In genomic region chr7:135664046-135664589, GRCh38 we compare ENCODE assay signal across 1 cellular context.
TF ChIP-seq lines count a peak whose summit lies in the region.

No MANE protein-coding gene starts in this region.

TF ChIP-seq in K562, 482 proteins besides CTCF, POLR2A, EP300 and RAD21 (continued from another document and continues in another):
- TF ChIP-seq KDM1A (IDR thresholded peaks at IDR 0.05) (peak; percentile 69 to 78; a peak in 3 of 4 replicates), ATF4 (CRISPR knock-in tag; IDR thresholded peaks at IDR 0.05) (peak; percentile 65), STAT5B (CRISPR knock-in tag; IDR thresholded peaks at IDR 0.05) (0 out of 2 replicates have a peak, but pooled peaks have one; percentile 42), ZNF316 (IDR thresholded peaks at IDR 0.05) (peak; percentile 78), NEUROD1 (IDR thresholded peaks at IDR 0.05; ENCODE audit: borderline replicate concordance, low read depth, low read length, partially characterized antibody) (no peak), ELF2 (CRISPR knock-in tag; IDR thresholded peaks at IDR 0.05) (no peak), HMBOX1 (IDR thresholded peaks at IDR 0.05) (peak; percentile 99), ZNF217 (CRISPR knock-in tag; IDR thresholded peaks at IDR 0.05) (no peak), CCNT2 (IDR thresholded peaks at IDR 0.05; ENCODE audit: borderline replicate concordance, extremely low read depth, insufficient read length, low read depth, low read length) (peak; percentile 74), ZNF518B (CRISPR knock-in tag; IDR thresholded peaks at IDR 0.05) (no peak), HDAC2 (IDR thresholded peaks at IDR 0.05) (peak; percentile 63), POLR2AphosphoS5 (IDR thresholded peaks at IDR 0.05; ENCODE audit: control insufficient read depth, insufficient read depth, low read depth, low read length) (peak; percentile 70; the same call in 1 of the 2 replicates), AFF1 (IDR thresholded peaks at IDR 0.05; ENCODE audit: low read depth in 1 of 2, partially characterized antibody in 2 of 2) (peak; percentile 50 to 92), HNRNPUL1 (IDR thresholded peaks at IDR 0.05; ENCODE audit: low read length) (no peak), KDM2B (CRISPR knock-in tag; IDR thresholded peaks at IDR 0.05) (peak; percentile 14; the same call in 1 of the 2 replicates), NFATC3 (IDR thresholded peaks at IDR 0.05) (peak; percentile 68; the same call in 1 of the 2 replicates), TCF3 (CRISPR knock-in tag; IDR thresholded peaks at IDR 0.05) (peak; percentile 96), LCOR (CRISPR knock-in tag; IDR thresholded peaks at IDR 0.05) (no peak), MTA1 (IDR thresholded peaks at IDR 0.05; ENCODE audit: borderline replicate concordance) (0 out of 2 replicates have a peak, but pooled peaks have one; percentile 33), ZHX1 (conservative IDR thresholded peaks at IDR 0.05; ENCODE audit: low read length) (no peak), MLX (CRISPR knock-in tag; conservative IDR thresholded peaks at IDR 0.05) (no peak), SFPQ (IDR thresholded peaks at IDR 0.05; ENCODE audit: low read depth, low read length) (no peak), ZNF143 (CRISPR knock-in tag; IDR thresholded peaks at IDR 0.05) (no peak), ZNF311 (CRISPR knock-in tag; IDR thresholded peaks at IDR 0.05) (no peak), SNIP1 (IDR thresholded peaks at IDR 0.05; ENCODE audit: low read depth) (0 out of 2 replicates have a peak, but pooled peaks have one; percentile 38), MYC (IDR thresholded peaks at IDR 0.05; ENCODE audit: low read depth, low read length) (no peak), MYC (CRISPR knock-in tag; IDR thresholded peaks at IDR 0.05; ENCODE audit: borderline replicate concordance, low read depth) (no peak), SAFB2 (IDR thresholded peaks at IDR 0.05; ENCODE audit: borderline replicate concordance, low read depth, low read length, severe bottlenecking) (no peak), FOXK1 (CRISPR knock-in tag; IDR thresholded peaks at IDR 0.05; ENCODE audit: borderline replicate concordance) (no peak; the same call in 1 of the 2 replicates), ZNF23 (CRISPR knock-in tag; IDR thresholded peaks at IDR 0.05) (no peak), ATF3 (IDR thresholded peaks at IDR 0.05) (peak; percentile 98), ATF3 (CRISPR knock-in tag; conservative IDR thresholded peaks at IDR 0.05) (no peak), ZNF449 (CRISPR knock-in tag; IDR thresholded peaks at IDR 0.05) (no peak), HMGXB4 (CRISPR knock-in tag; IDR thresholded peaks at IDR 0.05) (no peak; the same call in 1 of the 2 replicates)
